ENCODE assay signal across 13 cellular contexts in the genomic region with DNA sequence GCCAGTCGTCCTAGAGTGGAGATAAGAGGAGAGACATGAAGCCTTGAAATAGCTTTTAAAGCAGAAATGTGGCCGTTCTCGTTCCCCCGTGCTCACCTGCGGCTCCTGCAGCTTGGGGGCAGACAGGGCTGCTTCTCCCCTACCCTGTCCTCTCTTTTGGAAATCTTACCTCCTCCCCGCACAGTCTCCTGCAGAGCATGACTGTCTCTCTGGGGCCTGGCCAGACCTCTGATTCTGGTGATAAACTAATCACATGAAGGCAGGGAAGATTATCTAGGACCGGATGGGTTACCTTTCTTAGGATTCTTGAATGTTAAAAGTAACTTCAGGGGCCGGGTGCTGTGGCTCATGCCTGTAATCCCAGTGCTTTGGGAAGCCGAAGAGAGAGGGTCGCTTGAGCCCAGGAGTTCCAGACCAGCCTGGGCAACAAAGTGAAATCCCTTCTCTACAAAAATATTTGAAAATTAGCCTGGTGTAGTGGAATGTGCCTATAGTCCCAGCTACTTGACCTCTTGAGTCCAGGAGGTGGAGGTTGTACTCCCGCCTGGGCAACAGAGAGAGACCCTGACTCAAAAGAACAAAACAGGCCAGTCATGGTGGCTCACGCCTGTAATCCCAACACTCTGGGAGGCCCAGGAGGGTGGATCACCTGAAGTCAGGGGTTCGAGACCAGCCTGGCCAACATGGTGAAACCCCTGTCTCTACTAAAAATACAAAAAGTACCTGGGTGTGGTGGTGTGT. TPM values are rescaled to one million over a fixed set of nuclear protein-coding genes. Genes with fewer than 3 reads are reported as not detected.
A peak's percentile ranks its signal among the peaks of the same experiment; 100 is the strongest.
DNase-seq lines count a peak whose midpoint lies in the region; ATAC-seq and TF ChIP-seq lines count a peak whose summit lies in the region.
"Had no signal": no experiment of that assay in that cellular context is flagged by ENCODE, and none has a peak within 500 bp of the region (broad histone marks: within the 10 kb centered on the region; RNA-seq: fewer than 3 reads in every experiment).

No MANE protein-coding gene starts in this region.

- POLR2A ChIA-PET in WTC11 (lab: Charles Lee) = interaction anchor here (0.6 kb wide), 1 partner anchor 251 kb away, joined by 4 read pairs; no protein-coding TSS in a partner anchor
- POLR2A ChIA-PET in activated CD4-positive, alpha-beta T cell treated with anti-CD3 and anti-CD28 coated beads for 36 hours (lab: Charles Lee) = no interaction called here

- H3K56ac ChIP-seq in mesendoderm (ENCODE audit: low read length) = no peak overlapping the region

- CTCF ChIA-PET in WTC11 (lab: Charles Lee) = no interaction called here
- CTCF ChIA-PET in activated CD4-positive, alpha-beta T cell treated with anti-CD3 and anti-CD28 coated beads for 36 hours (lab: Charles Lee) = interaction anchor here (0.7 kb wide), 1 partner anchor 503 kb away, joined by 4 read pairs; a partner anchor contains a TSS

- no peaks in the 10 kb centered on the region for H3K79me2 ChIP-seq in mesendoderm (ENCODE audit: control insufficient read depth, insufficient read depth, low read length)

- H3K79me1 ChIP-seq in mesendoderm (ENCODE audit: low read length) = no peaks in the 10 kb centered on the region

- H3K36me3 ChIP-seq in mesendoderm (ENCODE audit: control insufficient read depth, insufficient read depth, low read length) = no peaks in the 10 kb centered on the region
- H3K36me3 ChIP-seq: SJSA1 had no signal

- no peak overlapping the region for H3K4me2 ChIP-seq in mesendoderm (ENCODE audit: low read length)

- H3K9me3 Mint-ChIP-seq in HFFc6 = no peaks in the 10 kb centered on the region
- peaks cover 6% of the 10 kb centered on the region for H3K9me3 Mint-ChIP-seq in WTC11
- H3K9me3 Mint-ChIP-seq in activated CD4-positive, alpha-beta T cell treated with anti-CD3 and anti-CD28 coated beads for 36 hours (ENCODE audit: low read depth) = peaks cover 4% of the 10 kb centered on the region
- H3K9me3 Mint-ChIP-seq in stimulated activated naive CD8-positive, alpha-beta T cell treated with anti-CD3 and anti-CD28 coated beads, Interleukin-15, amount 100 ng/mL, for 72 hours = peaks cover under 1 to 9% of the 10 kb centered on the region in 2 donors

- H3K36me3 Mint-ChIP-seq in HFFc6 (ENCODE audit: low read depth) (no peaks in the 10 kb centered on the region; the same call in 1 of the 2 replicates), WTC11 (no peaks in the 10 kb centered on the region)
- no peaks in the 10 kb centered on the region for H3K36me3 Mint-ChIP-seq in activated CD4-positive, alpha-beta T cell treated with anti-CD3 and anti-CD28 coated beads for 36 hours (ENCODE audit: low read depth)

- peak overlapping the region; percentile 90 for H3K27ac Mint-ChIP-seq in HFFc6
- H3K27ac Mint-ChIP-seq in WTC11 = no peak overlapping the region
- H3K27ac Mint-ChIP-seq in activated CD4-positive, alpha-beta T cell treated with anti-CD3 and anti-CD28 coated beads for 36 hours = no peak overlapping the region
- H3K27ac Mint-ChIP-seq in stimulated activated naive CD8-positive, alpha-beta T cell treated with anti-CD3 and anti-CD28 coated beads, Interleukin-15, amount 100 ng/mL, for 72 hours = no peak overlapping the region
- H3K27ac Mint-ChIP-seq: CD4-positive, alpha-beta memory T cell had no signal

- no peak overlapping the region for H3K27ac ChIP-seq in mesendoderm (ENCODE audit: low read depth, low read length)
- H3K27ac ChIP-seq in substantia nigra (ENCODE audit: low read depth, low read length, poor library complexity, severe bottlenecking) = peak overlapping the region; percentile 14
- H3K27ac ChIP-seq: SJSA1, testis had no signal

- no peak overlapping the region for H4K8ac ChIP-seq in mesendoderm (ENCODE audit: low read depth, low read length)

- ATAC-seq in WTC11 = no peak; the same call in 1 of the 2 replicates
- ATAC-seq in activated CD4-positive, alpha-beta T cell treated with anti-CD3 and anti-CD28 coated beads for 36 hours = no peak
- ATAC-seq in stimulated activated naive CD8-positive, alpha-beta T cell treated with anti-CD3 and anti-CD28 coated beads, Interleukin-15, amount 100 ng/mL, for 72 hours = no peak

- no peak for DNase-seq in HFFc6
- peak; percentile 3 for DNase-seq in WTC11 (ENCODE audit: low spot score)
- DNase-seq in mesendoderm = peak; percentile 30
- DNase-seq in substantia nigra (lab: John Stamatoyannopoulos, UW) = no peak
- DNase-seq in activated CD4-positive, alpha-beta T cell treated with anti-CD3 and anti-CD28 coated beads for 36 hours = no peak
- DNase-seq in mesenteric fat pad (ENCODE audit: low spot score) = no peak
- no peak for DNase-seq in GM19240 (ENCODE audit: insufficient read length, low spot score)
- no peak for DNase-seq in stimulated activated naive CD8-positive, alpha-beta T cell treated with anti-CD3 and anti-CD28 coated beads, Interleukin-15, amount 100 ng/mL, for 72 hours
- DNase-seq: activated gamma-delta T cell treated with Interleukin-2 at 50 U/mL for 16 hours; CD4-positive, alpha-beta memory T cell; testis had no signal

- TF ChIP-seq CTCF in HFFc6 (IDR thresholded peaks at IDR 0.05) (no peak), WTC11 (IDR thresholded peaks at IDR 0.05) (no peak)

- no peaks in the 10 kb centered on the region for H3K27me3 ChIP-seq in mesendoderm (ENCODE audit: insufficient read depth, low read length, poor library complexity)
- H3K27me3 ChIP-seq: testis had no signal

- WGBS in mesendoderm (ENCODE audit: extremely low coverage, insufficient coverage, low lambda C conversion rate) = no CpG with 5 or more reads among the region's 13 CpGs

- H3K9ac ChIP-seq in mesendoderm (ENCODE audit: low read length) = no peak overlapping the region

- H3K4me3 Mint-ChIP-seq in HFFc6 (peak overlapping the region; percentile 74; the same call in 1 of the 2 replicates), WTC11 (no peak overlapping the region)
- no peak overlapping the region for H3K4me3 Mint-ChIP-seq in activated CD4-positive, alpha-beta T cell treated with anti-CD3 and anti-CD28 coated beads for 36 hours
- H3K4me3 Mint-ChIP-seq in stimulated activated naive CD8-positive, alpha-beta T cell treated with anti-CD3 and anti-CD28 coated beads, Interleukin-15, amount 100 ng/mL, for 72 hours = no peak overlapping the region
- H3K4me3 Mint-ChIP-seq: CD4-positive, alpha-beta memory T cell had no signal

- H4K5ac ChIP-seq in mesendoderm (ENCODE audit: low read length) = no peak overlapping the region

- no peak overlapping the region for H3K4ac ChIP-seq in mesendoderm (ENCODE audit: low read depth, low read length)

- no peak overlapping the region for H2BK15ac ChIP-seq in mesendoderm (replicated peaks; ENCODE audit: low read depth)

- intact Hi-C loops in activated CD4-positive, alpha-beta T cell treated with anti-CD3 and anti-CD28 coated beads for 36 hours (cut with DNase I, micrococcal nuclease) = no loop called here

- H2AK5ac ChIP-seq in mesendoderm (ENCODE audit: low read length) = no peak overlapping the region

- no peak overlapping the region for H3K18ac ChIP-seq in mesendoderm (ENCODE audit: low read length)

- H3K27me3 Mint-ChIP-seq in HFFc6 (ENCODE audit: insufficient read depth) (peaks cover 2% of the 10 kb centered on the region), WTC11 (ENCODE audit: low read depth) (peaks cover 4% of the 10 kb centered on the region)
- peaks cover 17% of the 10 kb centered on the region for H3K27me3 Mint-ChIP-seq in activated CD4-positive, alpha-beta T cell treated with anti-CD3 and anti-CD28 coated beads for 36 hours
- peaks cover 71% of the 10 kb centered on the region for H3K27me3 Mint-ChIP-seq in stimulated activated naive CD8-positive, alpha-beta T cell treated with anti-CD3 and anti-CD28 coated beads, Interleukin-15, amount 100 ng/mL, for 72 hours

- peaks cover 51% of the 10 kb centered on the region for H3K4me1 Mint-ChIP-seq in HFFc6 (ENCODE audit: low read depth)
- peaks cover 4% of the 10 kb centered on the region; the same call in 1 of the 2 replicates for H3K4me1 Mint-ChIP-seq in WTC11
- H3K4me1 Mint-ChIP-seq in activated CD4-positive, alpha-beta T cell treated with anti-CD3 and anti-CD28 coated beads for 36 hours = no peaks in the 10 kb centered on the region
- peaks cover 6% of the 10 kb centered on the region for H3K4me1 Mint-ChIP-seq in stimulated activated naive CD8-positive, alpha-beta T cell treated with anti-CD3 and anti-CD28 coated beads, Interleukin-15, amount 100 ng/mL, for 72 hours
- H3K4me1 Mint-ChIP-seq: CD4-positive, alpha-beta memory T cell had no signal

- no peak overlapping the region for H2BK5ac ChIP-seq in mesendoderm (ENCODE audit: low read length)

- H3K4me1 ChIP-seq in mesendoderm (ENCODE audit: control insufficient read depth, low read depth, low read length) = no peaks in the 10 kb centered on the region
- H3K4me1 ChIP-seq: testis had no signal

- no peak overlapping the region for H3K4me3 ChIP-seq in mesendoderm (ENCODE audit: low read length)
- H3K4me3 ChIP-seq: lung, SJSA1, testis had no signal

- H2BK120ac ChIP-seq in mesendoderm (ENCODE audit: low read depth, low read length) = no peak overlapping the region

- H3K23ac ChIP-seq in mesendoderm (ENCODE audit: low read length) = no peak overlapping the region

TF ChIP-seq in WTC11, 78 proteins besides CTCF, POLR2A, EP300 and RAD21 (continues in another document):
- TF ChIP-seq, protein P1, sequence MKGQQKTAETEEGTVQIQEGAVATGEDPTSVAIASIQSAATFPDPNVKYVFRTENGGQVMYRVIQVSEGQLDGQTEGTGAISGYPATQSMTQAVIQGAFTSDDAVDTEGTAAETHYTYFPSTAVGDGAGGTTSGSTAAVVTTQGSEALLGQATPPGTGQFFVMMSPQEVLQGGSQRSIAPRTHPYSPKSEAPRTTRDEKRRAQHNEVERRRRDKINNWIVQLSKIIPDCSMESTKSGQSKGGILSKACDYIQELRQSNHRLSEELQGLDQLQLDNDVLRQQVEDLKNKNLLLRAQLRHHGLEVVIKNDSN (CRISPR knock-in tag; IDR thresholded peaks at IDR 0.05) = no peak
- TF ChIP-seq CREB1 (CRISPR knock-in tag; IDR thresholded peaks at IDR 0.05) (no peak), ZNF671 (CRISPR knock-in tag; IDR thresholded peaks at IDR 0.05) (no peak), IRF2 (CRISPR knock-in tag; IDR thresholded peaks at IDR 0.05; ENCODE audit: borderline replicate concordance, low read depth) (no peak), GRHL2 (CRISPR knock-in tag; IDR thresholded peaks at IDR 0.05; ENCODE audit: insufficient replicate concordance, severe bottlenecking) (no peak), CBFB (CRISPR knock-in tag; IDR thresholded peaks at IDR 0.05; ENCODE audit: low read depth) (no peak), SP1 (CRISPR knock-in tag; conservative IDR thresholded peaks at IDR 0.05) (no peak), JAZF1 (CRISPR knock-in tag; IDR thresholded peaks at IDR 0.05) (no peak), TP53 (CRISPR knock-in tag; IDR thresholded peaks at IDR 0.05) (no peak)

RNA-seq across cellular contexts. Expression of a gene that starts 8.1 kb away (rescaled TPM):
- under 1 TPM in 5 of 6 experiments, not detected in 1; 0.12 to 0.24 (median 0.14) TPM for total RNA-seq in HFFc6 (2021; fragmentation: NEBNext Ultra II Directional; extraction: Animal tissue kit (Norgen Biotek cat#: 25700))
- total RNA-seq in WTC11 (2021) (5.6 to 6.6 TPM (median 5.8 TPM) in 3 replicates), mesenteric fat pad (263 TPM)
- polyA plus RNA-seq in mesendoderm (2013, experiment 1 of 2) = 0.55 TPM
- polyA plus RNA-seq in mesendoderm (2013, experiment 2 of 2) = 0.62 TPM
- under 1 TPM in 1 of 2 experiments, not detected in 1; 0.11 TPM for total RNA-seq in activated CD4-positive, alpha-beta T cell treated with anti-CD3 and anti-CD28 coated beads for 36 hours

Comparison
In these comparisons a context has a peak if more than half of its experiments do, and no peak if none do; other contexts are left out.
1. DNase-seq: peak in WTC11 (single experiment) and mesendoderm (single experiment); none in HFFc6 (single experiment), substantia nigra (0 of 49), activated CD4-positive, alpha-beta T cell treated with anti-CD3 and anti-CD28 coated beads for 36 hours (single experiment), mesenteric fat pad (single experiment), GM19240 (single experiment) and stimulated activated naive CD8-positive, alpha-beta T cell treated with anti-CD3 and anti-CD28 coated beads, Interleukin-15, amount 100 ng/mL, for 72 hours (0 of 2).
2. RNA of a gene that starts 8.1 kb away (total RNA-seq): 263 TPM in mesenteric fat pad (single experiment); 5.6 to 6.6 TPM in WTC11, 0.12 to 0.24 TPM in HFFc6 and 0.11 TPM in activated CD4-positive, alpha-beta T cell treated with anti-CD3 and anti-CD28 coated beads for 36 hours; every median in the first group is over 10 times any median in the second.